Comparison of ENCODE assay signal across 21 cellular contexts in the genomic region with DNA sequence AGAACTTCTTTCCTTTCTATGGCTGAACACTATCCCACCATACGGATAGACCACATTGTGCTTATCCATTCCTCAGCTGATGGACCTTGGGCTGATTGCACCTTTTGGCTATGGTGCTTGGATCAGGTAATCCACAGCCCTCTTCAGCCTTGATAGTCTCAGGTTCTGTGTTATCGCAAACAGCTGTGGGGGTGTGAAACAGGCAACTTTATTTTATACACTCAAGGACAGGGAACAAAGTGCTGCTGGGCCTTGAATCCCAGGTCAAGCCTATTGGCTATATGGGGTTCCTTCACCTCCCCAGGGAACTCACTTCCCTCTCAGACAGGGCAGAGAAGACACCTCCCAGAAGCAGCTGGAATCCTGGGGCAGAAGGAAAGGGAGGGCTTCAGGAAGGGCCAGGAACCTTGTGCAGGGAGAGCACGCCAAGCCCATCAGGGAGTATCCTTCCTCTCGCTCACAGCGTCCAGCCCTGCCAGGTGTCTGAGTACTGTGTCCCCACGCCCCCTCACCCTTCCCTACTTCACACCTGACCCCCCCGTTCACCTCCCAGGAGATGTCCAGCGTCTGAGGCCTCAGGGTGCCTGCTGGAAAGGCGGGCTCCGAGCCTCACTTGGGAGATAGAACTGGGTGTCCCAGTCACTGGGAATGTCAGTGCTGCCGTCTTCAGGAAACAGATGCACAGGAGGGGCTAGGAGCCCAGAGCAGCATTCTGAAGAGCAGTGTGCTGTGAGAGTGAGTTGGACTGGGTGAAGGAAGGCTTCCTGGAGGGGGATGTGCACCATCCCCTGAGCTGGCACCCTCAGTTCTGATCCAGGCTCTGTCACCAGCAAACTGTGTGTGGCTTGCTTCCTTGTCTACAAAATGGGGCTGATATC. TPM values are rescaled to one million over a fixed set of nuclear protein-coding genes. Genes with fewer than 3 reads are reported as not detected.
DNase-seq lines count a peak whose midpoint lies in the region; ATAC-seq and TF ChIP-seq lines count a peak whose summit lies in the region.
"Had no signal": no experiment of that assay in that cellular context is flagged by ENCODE, and none has a peak within 500 bp of the region (broad histone marks: within the 10 kb centered on the region; RNA-seq: fewer than 3 reads in every experiment).

No MANE protein-coding gene starts in this region.

- H4K8ac ChIP-seq in mesendoderm (ENCODE audit: low read depth, low read length): no peak overlapping the region

- H3K56ac ChIP-seq in mesendoderm (ENCODE audit: low read length): no peak overlapping the region

- H3K79me1 ChIP-seq in mesendoderm (ENCODE audit: low read length): no peaks in the 10 kb centered on the region

- TF ChIP-seq EP300 in ovary (IDR thresholded peaks at IDR 0.05): no peak

- H4K5ac ChIP-seq in mesendoderm (ENCODE audit: low read length): no peak overlapping the region

- intact Hi-C loops in body of pancreas (cut with DNase I): no loop called here
- intact Hi-C loops in left cardiac atrium (cut with DNase I): no loop called here
- intact Hi-C loops in ovary (cut with DNase I): no loop called here
- intact Hi-C loops in natural killer cell (cut with micrococcal nuclease): no loop called here

- H4K20me1 ChIP-seq in BLaER1: no peaks in the 10 kb centered on the region

- H3K79me2 ChIP-seq in mesendoderm (ENCODE audit: control insufficient read depth, insufficient read depth, low read length): no peaks in the 10 kb centered on the region

- H3K27me3 Mint-ChIP-seq in natural killer cell (ENCODE audit: low read depth in 2 of 2): peaks cover 0 to 5% of the 10 kb centered on the region in 2 donors

- no peak overlapping the region for H2BK15ac ChIP-seq in mesendoderm (replicated peaks; ENCODE audit: low read depth)

- H3K4me3 ChIP-seq in BLaER1 (no peak overlapping the region), body of pancreas (no peak overlapping the region), mesendoderm (ENCODE audit: low read length) (no peak overlapping the region), ovary (no peak overlapping the region)
- H3K4me3 ChIP-seq: A549, SJSA1 had no signal

- peak; percentile 27 for ATAC-seq in body of pancreas
- peak; percentile 21 to 55 for ATAC-seq in left cardiac atrium
- no peak for ATAC-seq in natural killer cell
- ATAC-seq in GM18502 (IDR thresholded peaks at IDR 0.05; ENCODE audit: poor library complexity, unreplicated experiment): no peak
- ATAC-seq: A549; CD8-positive, alpha-beta T cell; PC-3 had no signal

- H3K9ac ChIP-seq in BLaER1: peak overlapping the region; percentile 12; the same call in 1 of the 2 replicates
- no peak overlapping the region for H3K9ac ChIP-seq in mesendoderm (ENCODE audit: low read length)

- H3K4me1 Mint-ChIP-seq in natural killer cell: no peaks in the 10 kb centered on the region

- H3K27me3 ChIP-seq in BLaER1 (no peaks in the 10 kb centered on the region), body of pancreas (no peaks in the 10 kb centered on the region), mesendoderm (ENCODE audit: insufficient read depth, low read length, poor library complexity) (no peaks in the 10 kb centered on the region), ovary (no peaks in the 10 kb centered on the region)
- H3K27me3 ChIP-seq: SJSA1 had no signal

- no peak overlapping the region for H2BK5ac ChIP-seq in mesendoderm (ENCODE audit: low read length)

- H3K4me1 ChIP-seq in BLaER1 (peaks cover 71% of the 10 kb centered on the region), body of pancreas (peaks cover 1% of the 10 kb centered on the region), mesendoderm (ENCODE audit: control insufficient read depth, low read depth, low read length) (no peaks in the 10 kb centered on the region), ovary (ENCODE audit: insufficient read depth) (no peaks in the 10 kb centered on the region)
- H3K4me1 ChIP-seq: A549, SJSA1 had no signal

- H3K4ac ChIP-seq in mesendoderm (ENCODE audit: low read depth, low read length): no peak overlapping the region

- H3K9me3 Mint-ChIP-seq in natural killer cell: no peaks in the 10 kb centered on the region
- H3K9me3 Mint-ChIP-seq: CD8-positive, alpha-beta T cell; HFFc6 had no signal

- TF ChIP-seq POLR2A in body of pancreas (IDR thresholded peaks at IDR 0.05): no peak
- TF ChIP-seq POLR2A in ovary (IDR thresholded peaks at IDR 0.05): no peak

- H3K36me3 Mint-ChIP-seq in natural killer cell: no peaks in the 10 kb centered on the region
- H3K36me3 Mint-ChIP-seq: CD8-positive, alpha-beta T cell had no signal

- H3K9me3 ChIP-seq in BLaER1 (no peaks in the 10 kb centered on the region), body of pancreas (no peaks in the 10 kb centered on the region), ovary (no peaks in the 10 kb centered on the region)
- H3K9me3 ChIP-seq: A549, SJSA1 had no signal

- TF ChIP-seq CTCF in body of pancreas (IDR thresholded peaks at IDR 0.05): no peak
- no peak for TF ChIP-seq CTCF in ovary (IDR thresholded peaks at IDR 0.05)
- TF ChIP-seq CTCF in natural killer cell (IDR thresholded peaks at IDR 0.05): no peak

- no peak overlapping the region for H2AK5ac ChIP-seq in mesendoderm (ENCODE audit: low read length)

- H3K18ac ChIP-seq in mesendoderm (ENCODE audit: low read length): no peak overlapping the region

- H3K27ac Mint-ChIP-seq in natural killer cell: no peak overlapping the region
- H3K27ac Mint-ChIP-seq: CD8-positive, alpha-beta T cell; HFFc6 had no signal

- H3K23ac ChIP-seq in mesendoderm (ENCODE audit: low read length): no peak overlapping the region

- 72 to 88% methylated on average over 11 of the region's 11 CpGs for WGBS in body of pancreas, 2 donors
- no CpG with 5 or more reads among the region's 11 CpGs for WGBS in mesendoderm (ENCODE audit: extremely low coverage, insufficient coverage, low lambda C conversion rate)
- 63 to 78% (median 72%) methylated on average over 10 to 11 of the region's 11 CpGs for WGBS in ovary, 3 donors

- H3K4me2 ChIP-seq in BLaER1 (peak overlapping the region; percentile 55), mesendoderm (ENCODE audit: low read length) (no peak overlapping the region)
- H3K4me2 ChIP-seq: A549 had no signal

- H3K27ac ChIP-seq in BLaER1: peak overlapping the region; percentile 52; the same call in 1 of the 2 replicates
- H3K27ac ChIP-seq in body of pancreas: no peak overlapping the region
- no peak overlapping the region for H3K27ac ChIP-seq in mesendoderm (ENCODE audit: low read depth, low read length)
- H3K27ac ChIP-seq in ovary: no peak overlapping the region
- H3K27ac ChIP-seq: A549, SJSA1 had no signal

- H2BK120ac ChIP-seq in mesendoderm (ENCODE audit: low read depth, low read length): no peak overlapping the region

- no peaks in the 10 kb centered on the region for H3K36me3 ChIP-seq in BLaER1
- no peaks in the 10 kb centered on the region for H3K36me3 ChIP-seq in body of pancreas (replicated peaks in 1 of 2; ENCODE audit: insufficient read depth in 1 of 2, low read depth in 2 of 2)
- H3K36me3 ChIP-seq in mesendoderm (ENCODE audit: control insufficient read depth, insufficient read depth, low read length): no peaks in the 10 kb centered on the region
- no peaks in the 10 kb centered on the region for H3K36me3 ChIP-seq in ovary

- no peak overlapping the region for H3K4me3 Mint-ChIP-seq in natural killer cell
- H3K4me3 Mint-ChIP-seq: CD8-positive, alpha-beta T cell; HFFc6 had no signal

- DNase-seq in body of pancreas (no peak), left cardiac atrium (no peak), mesendoderm (peak; percentile 16), ovary (no peak), natural killer cell (no peak), DMS153 (lab: John Stamatoyannopoulos, UW) (no peak)
- DNase-seq: Calu3; CD8-positive, alpha-beta T cell; DMS53; HFFc6; KG1; MV-4-11; NCI-H187; NCI-H226; NCI-H526; PC-3; RPMI8226 had no signal

RNA-seq across cellular contexts. Expression of gene AFAP1L1, which starts 32.8 kb away (rescaled TPM):
- total RNA-seq in body of pancreas (1 to 10 TPM; 2.9 to 5.9 TPM), left cardiac atrium (10 to 100 TPM; 32.8 to 38.6 TPM), ovary (10 to 100 TPM in 3 of 7 donors, 1 to 10 TPM in 4; 3.2 to 15.9 (median 8.3) TPM), natural killer cell (1 to 10 TPM in 1 of 3 donors, under 1 TPM in 1, not detected in 1; 0.23 to 1.5 TPM)
- polyA plus RNA-seq in mesendoderm (2013, experiment 1 of 2): 2.1 TPM
- polyA plus RNA-seq in mesendoderm (2013, experiment 2 of 2): 1.8 TPM
- polyA plus RNA-seq in ovary: 10 to 100 TPM in 1 of 2 donors, 1 to 10 TPM in 1; 7.8 to 17.8 TPM

RNA-seq across cellular contexts. Expression of gene GRPEL2, which starts 40.9 kb away (rescaled TPM):
- total RNA-seq in body of pancreas (10 to 100 TPM in 1 of 2 donors, 1 to 10 TPM in 1; 4.9 to 10.6 TPM), left cardiac atrium (10 to 100 TPM in 1 of 2 donors, 1 to 10 TPM in 1; 8.7 to 15.4 TPM), ovary (10 to 100 TPM in 6 of 7 donors, 1 to 10 TPM in 1; 7.8 to 17.5 (median 13.0) TPM), natural killer cell (10 to 100 TPM in 1 of 3 donors, 1 to 10 TPM in 2; 5.6 to 12.9 (median 6.8) TPM)
- 23.5 TPM for polyA plus RNA-seq in mesendoderm (2013, experiment 1 of 2)
- polyA plus RNA-seq in mesendoderm (2013, experiment 2 of 2): 22.5 TPM
- 1 to 10 TPM; 5.9 to 6.8 TPM for polyA plus RNA-seq in ovary

RNA-seq across cellular contexts. Expression of gene PCYOX1L, which starts 53.4 kb away (rescaled TPM):
- total RNA-seq in body of pancreas (1 to 10 TPM; 3.9 to 5.6 TPM), left cardiac atrium (1 to 10 TPM; 5.2 to 5.4 TPM), ovary (10 to 100 TPM in 2 of 7 donors, 1 to 10 TPM in 5; 5.8 to 11.5 (median 8.8) TPM), natural killer cell (10 to 100 TPM; 16.6 to 18.1 (median 16.8) TPM)
- polyA plus RNA-seq in mesendoderm (2013, experiment 1 of 2): 1.6 TPM
- polyA plus RNA-seq in mesendoderm (2013, experiment 2 of 2): 1.5 TPM
- 10 to 100 TPM in 1 of 2 donors, 1 to 10 TPM in 1; 7.1 to 15.2 TPM for polyA plus RNA-seq in ovary

Comparison
In these comparisons a context has a peak if more than half of its experiments do, and no peak if none do; other contexts are left out.
1. ATAC-seq: peak in body of pancreas (single experiment) and left cardiac atrium (2 of 2); none in natural killer cell (0 of 3) and GM18502 (single experiment).